In the genomic region with DNA sequence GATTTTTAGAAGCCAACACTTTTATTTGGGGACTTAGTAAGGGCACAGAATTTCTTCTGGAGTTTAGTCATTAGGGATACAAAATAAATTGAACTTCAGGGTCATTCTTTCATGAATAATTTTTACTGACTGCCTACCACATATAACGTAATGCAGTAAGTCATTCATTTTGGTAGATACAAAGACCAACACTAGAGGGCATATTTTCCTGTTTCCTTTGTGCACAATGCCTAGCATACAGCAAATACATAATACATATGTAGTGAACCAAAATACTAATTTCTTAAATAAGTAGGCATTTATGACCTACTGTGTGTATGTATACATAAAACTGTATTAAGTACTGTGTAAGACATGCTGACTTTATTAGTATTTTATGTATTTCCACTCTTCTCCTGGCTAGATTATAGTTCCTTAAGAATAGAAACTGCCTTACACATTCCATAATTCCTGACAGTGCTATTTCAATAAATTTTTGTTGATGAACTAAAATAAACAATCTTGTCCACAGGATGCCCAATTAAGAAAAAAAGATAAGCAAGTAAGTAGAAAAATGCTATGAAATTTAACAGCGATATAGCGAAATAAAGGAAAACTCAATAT, we compare ENCODE assay signal across 8 cellular contexts. TPM values are rescaled to one million over a fixed set of nuclear protein-coding genes. Genes with fewer than 3 reads are reported as not detected.
DNase-seq lines count a peak whose midpoint lies in the region; ATAC-seq and TF ChIP-seq lines count a peak whose summit lies in the region.

No MANE protein-coding gene starts in this region.

- H3K27me3 ChIP-seq in left lung = no peaks in the 10 kb centered on the region

- H3K27ac ChIP-seq in left lung = no peak overlapping the region

- no peak overlapping the region for H3K4me3 ChIP-seq in left lung

- no peaks in the 10 kb centered on the region for H3K36me3 ChIP-seq in left lung

- H3K36me3 Mint-ChIP-seq in activated T-helper 1 cell treated with anti-CD3 and anti-CD28 coated beads, Interleukin-12 subunit alpha, Interleukin-12 subunit beta, Interleukin-2, Interleukin-4 antibody, amounts not matched to agents 30 ng/mL and 10 ng/mL and 1 ng/mL, durations not matched to agents 14 hours and 24 hours and 36 hours (ENCODE audit: low read depth) = peaks cover 2% of the 10 kb centered on the region

- no peaks in the 10 kb centered on the region for H3K27me3 Mint-ChIP-seq in activated T-helper 1 cell treated with anti-CD3 and anti-CD28 coated beads, Interleukin-12 subunit alpha, Interleukin-12 subunit beta, Interleukin-2, Interleukin-4 antibody, amounts not matched to agents 30 ng/mL and 10 ng/mL and 1 ng/mL, durations not matched to agents 14 hours and 24 hours and 36 hours (ENCODE audit: insufficient read depth)

- peaks cover 4 to 65% of the 10 kb centered on the region in 2 donors for H3K4me1 ChIP-seq in left lung

- ATAC-seq in HG02981 (IDR thresholded peaks at IDR 0.05; ENCODE audit: unreplicated experiment) (peak; percentile 52), left lung (peak; percentile 92)

- no peak overlapping the region for H3K4me3 Mint-ChIP-seq in activated T-helper 1 cell treated with anti-CD3 and anti-CD28 coated beads, Interleukin-12 subunit alpha, Interleukin-12 subunit beta, Interleukin-2, Interleukin-4 antibody, amounts not matched to agents 30 ng/mL and 10 ng/mL and 1 ng/mL, durations not matched to agents 14 hours and 24 hours and 36 hours

- DNase-seq in ACHN = peak; percentile 80
- peak; percentile 36 for DNase-seq in NCI-H460 (ENCODE audit: extremely low read depth, low read depth)
- DNase-seq in T47D (ENCODE audit: low read depth in 1 of 2, low spot score in 1 of 2) = peak; percentile 9 to 77
- no peak for DNase-seq in left lung
- DNase-seq in activated T-helper 1 cell treated with anti-CD3 and anti-CD28 coated beads, Interleukin-12 subunit alpha, Interleukin-12 subunit beta, Interleukin-2, Interleukin-4 antibody, amounts not matched to agents 30 ng/mL and 10 ng/mL and 1 ng/mL, durations not matched to agents 14 hours and 24 hours and 36 hours (ENCODE audit: low spot score) = no peak
- DNase-seq in middle frontal gyrus (ENCODE audit: extremely low spot score, low spot score) = no peak

- H3K9me3 ChIP-seq in left lung = no peaks in the 10 kb centered on the region

- in situ Hi-C loops in ACHN (cut with HindIII; ENCODE audit: low pct_ligation_motif_present, low pct_unique_long_range_greater_than_20kb, low sequenced_read_pairs) = no loop called here
- in situ Hi-C loops in T47D (cut with HindIII; ENCODE audit: low pct_unique_long_range_greater_than_20kb, low sequenced_read_pairs) = no loop called here

- peaks cover 45% of the 10 kb centered on the region for H3K4me1 Mint-ChIP-seq in activated T-helper 1 cell treated with anti-CD3 and anti-CD28 coated beads, Interleukin-12 subunit alpha, Interleukin-12 subunit beta, Interleukin-2, Interleukin-4 antibody, amounts not matched to agents 30 ng/mL and 10 ng/mL and 1 ng/mL, durations not matched to agents 14 hours and 24 hours and 36 hours (ENCODE audit: low read depth)

- H3K27ac Mint-ChIP-seq in activated T-helper 1 cell treated with anti-CD3 and anti-CD28 coated beads, Interleukin-12 subunit alpha, Interleukin-12 subunit beta, Interleukin-2, Interleukin-4 antibody, amounts not matched to agents 30 ng/mL and 10 ng/mL and 1 ng/mL, durations not matched to agents 14 hours and 24 hours and 36 hours = no peak overlapping the region

- TF ChIP-seq CTCF in GM12874 (IDR thresholded peaks at IDR 0.05; ENCODE audit: insufficient read depth, low read depth, low read length) (peak; percentile 30; the same call in 1 of the 2 replicates), left lung (IDR thresholded peaks at IDR 0.05) (peak; percentile 54 to 65)

- intact Hi-C loops in left lung (cut with DNase I) = no loop called here
- intact Hi-C loops in activated T-helper 1 cell treated with anti-CD3 and anti-CD28 coated beads, Interleukin-12 subunit alpha, Interleukin-12 subunit beta, Interleukin-2, Interleukin-4 antibody, amounts not matched to agents 30 ng/mL and 10 ng/mL and 1 ng/mL, durations not matched to agents 14 hours and 24 hours and 36 hours (cut with micrococcal nuclease) = loop anchor here (1.0 kb wide), 3 partner anchors 48 to 383 kb away; partner anchors contain the start of gene PPP1R12A

- H3K9me3 Mint-ChIP-seq in activated T-helper 1 cell treated with anti-CD3 and anti-CD28 coated beads, Interleukin-12 subunit alpha, Interleukin-12 subunit beta, Interleukin-2, Interleukin-4 antibody, amounts not matched to agents 30 ng/mL and 10 ng/mL and 1 ng/mL, durations not matched to agents 14 hours and 24 hours and 36 hours = peaks cover 1% of the 10 kb centered on the region

RNA-seq across cellular contexts. Expression of gene PPP1R12A, which starts 47.9 kb away (rescaled TPM):
- total RNA-seq in NCI-H460 (2014; rRNA removed; shearing (Covaris generic)) = 48.2 and 76.5 TPM in 2 replicates
- 33.0 and 40.6 TPM in 2 replicates for polyA plus RNA-seq in NCI-H460 (2014; cell fraction: nucleus; rRNA removed)
- total RNA-seq in left lung = 10 to 100 TPM; 62.9 to 87.2 TPM
- 85.0 and 87.1 TPM in 2 replicates for total RNA-seq in activated T-helper 1 cell treated with anti-CD3 and anti-CD28 coated beads, Interleukin-12 subunit alpha, Interleukin-12 subunit beta, Interleukin-2, Interleukin-4 antibody, amounts not matched to agents 30 ng/mL and 10 ng/mL and 1 ng/mL, durations not matched to agents 14 hours and 24 hours and 36 hours

Comparison
In these comparisons a context has a peak if more than half of its experiments do, and no peak if none do; other contexts are left out.
1. DNase-seq: peak in ACHN (single experiment), NCI-H460 (single experiment) and T47D (2 of 2); none in left lung (0 of 2), activated T-helper 1 cell treated with anti-CD3 and anti-CD28 coated beads, Interleukin-12 subunit alpha, Interleukin-12 subunit beta, Interleukin-2, Interleukin-4 antibody, amounts not matched to agents 30 ng/mL and 10 ng/mL and 1 ng/mL, durations not matched to agents 14 hours and 24 hours and 36 hours (single experiment) and middle frontal gyrus (single experiment).